In the genomic region with DNA sequence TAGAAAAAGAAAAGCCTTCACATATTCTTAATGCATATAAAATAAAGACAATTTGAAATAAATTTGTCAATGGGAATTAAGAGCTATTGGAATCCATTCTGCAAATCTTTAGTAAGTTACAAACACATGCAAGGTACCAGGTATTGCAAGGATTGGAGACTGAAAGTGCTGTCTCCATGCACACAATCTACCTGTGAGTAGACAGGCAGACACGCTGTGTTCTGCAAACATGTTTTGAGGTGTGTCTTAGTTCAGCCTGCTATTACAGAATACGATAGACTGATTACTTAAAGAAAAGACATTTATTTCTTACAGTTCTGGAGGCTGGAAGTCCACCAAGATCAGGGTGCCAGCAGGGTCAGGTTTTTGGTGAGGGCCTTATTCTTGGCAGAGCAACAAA, we compare ENCODE assay signal across 13 cellular contexts.
"Had no signal": no experiment of that assay in that cellular context is flagged by ENCODE, and none has a peak within 500 bp of the region (broad histone marks: within the 10 kb centered on the region; RNA-seq: fewer than 3 reads in every experiment).

No MANE protein-coding gene starts in this region.

- DNase-seq: cortex of kidney; dorsolateral prefrontal cortex; effector CD8-positive, alpha-beta T cell; hippocampal formation; mammary epithelial cell; naive thymus-derived CD8-positive, alpha-beta T cell; sigmoid colon; stimulated activated CD4-positive, alpha-beta T cell treated with anti-CD3 and anti-CD28 coated beads, Interleukin-12 subunit alpha, Interleukin-12 subunit beta, amount 100 ng/mL, for 4 hours; stimulated activated naive CD4-positive, alpha-beta T cell; trophoblast cell had no signal

- H3K9me3 ChIP-seq: esophagus muscularis mucosa, neutrophil, sigmoid colon had no signal

- H3K9me3 Mint-ChIP-seq: naive thymus-derived CD8-positive, alpha-beta T cell had no signal

- H3K27ac ChIP-seq: dorsolateral prefrontal cortex, esophagus muscularis mucosa, neutrophil, sigmoid colon, skin epidermis had no signal

- H3K27me3 ChIP-seq: dorsolateral prefrontal cortex, esophagus muscularis mucosa, neutrophil, sigmoid colon had no signal

- H3K27me3 Mint-ChIP-seq: naive thymus-derived CD8-positive, alpha-beta T cell had no signal

- H3K36me3 ChIP-seq: esophagus muscularis mucosa, neutrophil, sigmoid colon had no signal

- ATAC-seq: naive thymus-derived CD8-positive, alpha-beta T cell had no signal

- H3K4me3 ChIP-seq: dorsolateral prefrontal cortex, esophagus muscularis mucosa, sigmoid colon, skin epidermis had no signal
